In the genomic region with DNA sequence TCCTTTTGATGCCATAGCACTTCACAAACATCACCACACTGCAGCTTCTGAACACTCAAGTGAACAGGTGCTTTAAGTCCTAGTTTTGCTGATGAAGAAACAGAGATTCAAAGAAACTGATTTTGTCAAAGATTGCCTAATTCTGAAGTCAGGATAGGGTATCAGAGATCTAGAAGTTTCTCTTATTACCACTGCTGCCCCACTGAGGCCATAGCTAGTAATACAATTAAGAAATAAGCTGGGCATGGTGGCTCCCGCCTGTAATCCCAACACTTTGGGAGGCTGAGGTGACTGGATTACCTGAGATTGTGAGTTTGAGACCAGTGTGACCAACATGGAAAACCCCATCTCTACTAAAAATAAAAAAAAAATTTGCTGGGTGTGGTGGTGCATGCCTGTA, we compare ENCODE assay signal across 13 cellular contexts.
DNase-seq lines count a peak whose midpoint lies in the region; ATAC-seq and TF ChIP-seq lines count a peak whose summit lies in the region.
"Had no signal": no experiment of that assay in that cellular context is flagged by ENCODE, and none has a peak within 500 bp of the region (broad histone marks: within the 10 kb centered on the region; RNA-seq: fewer than 3 reads in every experiment).

No MANE protein-coding gene starts in this region.

- no peak overlapping the region for H2BK5ac ChIP-seq in mesendoderm (ENCODE audit: low read length)

- peak; percentile 55 for TF ChIP-seq CTCF in VCaP (conservative IDR thresholded peaks at IDR 0.05)

- H4K5ac ChIP-seq in mesendoderm (ENCODE audit: low read length) = no peak overlapping the region

- H3K4me2 ChIP-seq in GM23248 (ENCODE audit: unreplicated experiment) (no peak overlapping the region), mesendoderm (ENCODE audit: low read length) (no peak overlapping the region)

- no peak overlapping the region for H3K23ac ChIP-seq in mesendoderm (ENCODE audit: low read length)

- in situ Hi-C loops in GM23248 (cut with MboI) = no loop called here

- DNase-seq in DMS53 (lab: John Stamatoyannopoulos, UW) (peak; percentile 19), DMS53 treated with DMSO at 0.1 percent for 48 hours (lab: John Stamatoyannopoulos, UW; ENCODE audit: unreplicated experiment) (no peak), GM23248 (peak; percentile 35), mesendoderm (peak; percentile 25), NCI-H1694 treated with DMSO at 0.1 percent for 48 hours (lab: John Stamatoyannopoulos, UW) (no peak), head of caudate nucleus (no peak)
- DNase-seq: activated CD4-positive, alpha-beta T cell treated with anti-CD3 and anti-CD28 coated beads for 1 hour; activated naive CD4-positive, alpha-beta T cell; NCI-H1436 had no signal

- H3K9ac ChIP-seq in GM23248 (no peak overlapping the region), mesendoderm (ENCODE audit: low read length) (no peak overlapping the region)

- H3K36me3 ChIP-seq in GM23248 (ENCODE audit: low read depth) (no peaks in the 10 kb centered on the region), mesendoderm (ENCODE audit: control insufficient read depth, insufficient read depth, low read length) (no peaks in the 10 kb centered on the region)
- H3K36me3 ChIP-seq: thoracic aorta had no signal

- no peaks in the 10 kb centered on the region for H3K9me3 ChIP-seq in GM23248 (ENCODE audit: low read depth)
- H3K9me3 ChIP-seq: thoracic aorta had no signal

- no peak overlapping the region for H2BK15ac ChIP-seq in mesendoderm (replicated peaks; ENCODE audit: low read depth)

- H3K18ac ChIP-seq in mesendoderm (ENCODE audit: low read length) = no peak overlapping the region

- no peak overlapping the region for H3K56ac ChIP-seq in mesendoderm (ENCODE audit: low read length)

- H3K4me1 ChIP-seq in GM23248 (ENCODE audit: insufficient read depth) = no peaks in the 10 kb centered on the region
- no peaks in the 10 kb centered on the region for H3K4me1 ChIP-seq in mesendoderm (ENCODE audit: control insufficient read depth, low read depth, low read length)

- WGBS in GM23248 (ENCODE audit: low coverage in 1 of 2, low lambda C conversion rate in 2 of 2, missing lambda C conversion rate in 2 of 2), 2 experiments = 7 to 38% methylated on average over 1 of the region's 1 CpG
- WGBS in mesendoderm (ENCODE audit: extremely low coverage, insufficient coverage, low lambda C conversion rate) = no CpG with 5 or more reads among the region's 1 CpG

- H3F3A ChIP-seq in GM23248 (ENCODE audit: insufficient read depth) = no peaks in the 10 kb centered on the region

- H3K79me2 ChIP-seq in GM23248 (ENCODE audit: insufficient read depth) (no peaks in the 10 kb centered on the region), mesendoderm (ENCODE audit: control insufficient read depth, insufficient read depth, low read length) (no peaks in the 10 kb centered on the region)

- H3K4me3 ChIP-seq in GM23248 = no peak overlapping the region
- H3K4me3 ChIP-seq in mesendoderm (ENCODE audit: low read length) = no peak overlapping the region
- H3K4me3 ChIP-seq: thoracic aorta had no signal

- H2AFZ ChIP-seq in GM23248 = no peak overlapping the region

- no peak overlapping the region for H3K4ac ChIP-seq in mesendoderm (ENCODE audit: low read depth, low read length)

- no peak for ATAC-seq in GM19395 (IDR thresholded peaks at IDR 0.05; ENCODE audit: unreplicated experiment)
- ATAC-seq: HCT116 had no signal

- H3K79me1 ChIP-seq in mesendoderm (ENCODE audit: low read length) = no peaks in the 10 kb centered on the region

- intact Hi-C loops in head of caudate nucleus (cut with DNase I) = no loop called here

- no peak overlapping the region for H2BK120ac ChIP-seq in mesendoderm (ENCODE audit: low read depth, low read length)

- H4K20me1 ChIP-seq in GM23248 (ENCODE audit: insufficient read depth) = no peaks in the 10 kb centered on the region

- H3K27me3 ChIP-seq in GM23248 (replicated peaks; ENCODE audit: insufficient read depth) (no peaks in the 10 kb centered on the region), mesendoderm (ENCODE audit: insufficient read depth, low read length, poor library complexity) (no peaks in the 10 kb centered on the region)

- H2AK5ac ChIP-seq in mesendoderm (ENCODE audit: low read length) = no peak overlapping the region

- no peak overlapping the region for H3K27ac ChIP-seq in GM23248
- no peak overlapping the region for H3K27ac ChIP-seq in VCaP
- no peak overlapping the region for H3K27ac ChIP-seq in mesendoderm (ENCODE audit: low read depth, low read length)
- H3K27ac ChIP-seq: thoracic aorta had no signal

- no peak overlapping the region for H4K8ac ChIP-seq in mesendoderm (ENCODE audit: low read depth, low read length)

- no peaks in the 10 kb centered on the region for H3K9me2 ChIP-seq in GM23248 (ENCODE audit: insufficient read depth)

Comparison
In these comparisons a context has a peak if more than half of its experiments do, and no peak if none do; other contexts are left out.
1. DNase-seq: peak in DMS53 (single experiment), GM23248 (single experiment) and mesendoderm (single experiment); none in DMS53 treated with DMSO at 0.1 percent for 48 hours (single experiment), NCI-H1694 treated with DMSO at 0.1 percent for 48 hours (single experiment) and head of caudate nucleus (0 of 42).